17 cellular contexts compared by ENCODE assay signal in the genomic region with DNA sequence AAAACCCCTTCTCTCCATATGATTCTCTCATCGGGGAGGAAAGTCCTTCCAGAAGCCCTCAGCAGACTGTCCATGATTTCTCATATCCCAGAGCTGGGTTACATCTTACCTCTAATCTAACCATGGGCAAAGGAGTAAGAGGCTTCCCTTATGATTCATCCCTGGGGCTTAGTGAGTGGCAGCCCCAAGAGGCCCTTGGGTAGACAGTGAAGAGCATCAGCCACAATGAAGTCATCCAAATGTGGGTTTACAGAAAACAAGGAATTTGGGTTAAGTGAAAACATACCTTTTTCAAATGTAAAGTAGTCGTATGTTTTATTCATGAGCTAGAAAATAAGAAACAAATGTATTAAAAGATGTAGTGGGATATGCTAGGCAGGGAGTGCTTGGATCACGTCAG. TPM values are rescaled to one million over a fixed set of nuclear protein-coding genes. Genes with fewer than 3 reads are reported as not detected.
DNase-seq lines count a peak whose midpoint lies in the region; ATAC-seq, FAIRE-seq and TF ChIP-seq lines count a peak whose summit lies in the region.
"Had no signal": no experiment of that assay in that cellular context is flagged by ENCODE, and none has a peak within 500 bp of the region (broad histone marks: within the 10 kb centered on the region; RNA-seq: fewer than 3 reads in every experiment).

No MANE protein-coding gene starts in this region.

- CTCF ChIA-PET in K562 (lab: Yijun Ruan, JAX; ENCODE audit: low intra/inter-chr PET ratio) = no interaction called here

- in situ Hi-C loops in K562 (cut with MboI) (no loop called here), gastrocnemius medialis (cut with MboI; ENCODE audit: low sequenced_read_pairs in 4 of 4) (no loop called here)

- H3K79me2 ChIP-seq in K562 (ENCODE audit: control insufficient read depth, insufficient read depth, low read length) (no peaks in the 10 kb centered on the region), neural progenitor cell (ENCODE audit: low read depth) (no peaks in the 10 kb centered on the region)

- H3K4me1 ChIP-seq in K562 (replicated peaks in 1 of 2; ENCODE audit: control insufficient read depth in 2 of 2, insufficient read depth in 2 of 2, low read length in 2 of 2) (no peaks in the 10 kb centered on the region; a peak in 1 of 5 replicates), neural progenitor cell (peaks cover 7% of the 10 kb centered on the region), gastrocnemius medialis (no peaks in the 10 kb centered on the region)

- no peaks in the 10 kb centered on the region for H3K9me3 ChIP-seq in K562 (replicated peaks; ENCODE audit: control insufficient read depth, insufficient read depth, low read depth, low read length)
- H3K9me3 ChIP-seq in neural progenitor cell (ENCODE audit: low read depth) = no peaks in the 10 kb centered on the region
- H3K9me3 ChIP-seq in gastrocnemius medialis = no peaks in the 10 kb centered on the region

- H4K20me1 ChIP-seq in K562 (replicated peaks; ENCODE audit: control insufficient read depth, insufficient read depth, low read length) (no peaks in the 10 kb centered on the region), neural progenitor cell (ENCODE audit: low read depth) (no peaks in the 10 kb centered on the region)

- H3K4me3 ChIP-seq in K562 (no peak overlapping the region), neural progenitor cell (no peak overlapping the region), gastrocnemius medialis (no peak overlapping the region)
- H3K4me3 ChIP-seq: lung had no signal

- H3K36me3 Mint-ChIP-seq in neural progenitor cell = peaks cover 2% of the 10 kb centered on the region

- BruUV-seq in K562 (replicated peaks; lab: Mats Ljungman, UMichigan) = no TSS peak

- H3K9me1 ChIP-seq in K562 (ENCODE audit: control insufficient read depth, insufficient read depth, low read length) = no peaks in the 10 kb centered on the region

- peaks cover 13% of the 10 kb centered on the region for H3K4me1 Mint-ChIP-seq in neural progenitor cell

- POLR2A ChIA-PET in K562 (lab: Yijun Ruan, JAX) = no interaction called here

- H3K27ac ChIP-seq in K562 (ENCODE audit: extremely low read depth, low read depth, low read length) (no peak overlapping the region), neural progenitor cell (no peak overlapping the region), gastrocnemius medialis (no peak overlapping the region)
- H3K27ac ChIP-seq: VCaP had no signal

- ATAC-seq in K562 (no peak), gastrocnemius medialis (no peak), GM21717 (IDR thresholded peaks at IDR 0.05; ENCODE audit: unreplicated experiment) (no peak)
- ATAC-seq: Right ventricle myocardium inferior had no signal

- no peak overlapping the region for H3K9ac ChIP-seq in K562 (ENCODE audit: insufficient read depth in 1 of 2, low read depth in 2 of 2, low read length in 2 of 2)
- H3K9ac ChIP-seq in neural progenitor cell = no peak overlapping the region

- H3K36me3 ChIP-seq in K562 (ENCODE audit: control insufficient read depth, insufficient read depth, low read length) = no peaks in the 10 kb centered on the region
- no peaks in the 10 kb centered on the region for H3K36me3 ChIP-seq in neural progenitor cell
- no peaks in the 10 kb centered on the region for H3K36me3 ChIP-seq in gastrocnemius medialis

- H3F3A ChIP-seq in neural progenitor cell (ENCODE audit: low read depth) = no peaks in the 10 kb centered on the region

- peak overlapping the region; percentile 88 for H3K27ac Mint-ChIP-seq in neural progenitor cell
- H3K27ac Mint-ChIP-seq: activated T-helper 2 cell treated with anti-CD3 and anti-CD28 coated beads, Interferon-gamma antibody, Interleukin-2, Interleukin-4, amounts not matched to agents 10 μg/mL and 5 μg/mL and 100 μg/mL, durations not matched to agents 14 hours and 24 hours and 36 hours; dendritic cell treated with granulocyte-macrophage colony-stimulating factor and Interleukin-4, amounts not matched to agents 40 ng/mL and 50 ng/mL, for 4 days; stimulated activated naive CD8-positive, alpha-beta T cell treated with anti-CD3 and anti-CD28 coated beads, Interleukin-15, Interleukin-2, amounts not matched to agents 100 ng/mL and 50 ng/mL, for 24 hours had no signal

- H3K4me2 ChIP-seq in K562 (ENCODE audit: insufficient read depth, low read length) = no peak overlapping the region
- H3K4me2 ChIP-seq in neural progenitor cell = no peak overlapping the region

- no peak for FAIRE-seq in K562 (lab: Jason Lieb, UNC)

- 2% methylated on average over 3 of the region's 3 CpGs for WGBS in K562 (ENCODE audit: insufficient coverage, low coverage, missing lambda C conversion rate)

- no peak for TF ChIP-seq EP300 in K562 (IDR thresholded peaks at IDR 0.05; ENCODE audit: low read length)

- TF ChIP-seq CTCF in K562 (IDR thresholded peaks at IDR 0.05 in 2 of 3, conservative IDR thresholded peaks at IDR 0.05 in 1 of 3; ENCODE audit: insufficient read depth in 2 of 3, low read depth in 1 of 3, low read length in 3 of 3) = no peak
- no peak for TF ChIP-seq CTCF in neural progenitor cell (IDR thresholded peaks at IDR 0.05)
- TF ChIP-seq CTCF in gastrocnemius medialis (IDR thresholded peaks at IDR 0.05 in 4 of 5, conservative IDR thresholded peaks at IDR 0.05 in 1 of 5) = no peak

- H3K4me3 Mint-ChIP-seq in neural progenitor cell = no peak overlapping the region
- H3K4me3 Mint-ChIP-seq: dendritic cell treated with granulocyte-macrophage colony-stimulating factor and Interleukin-4, amounts not matched to agents 40 ng/mL and 50 ng/mL, for 4 days; stimulated activated naive CD8-positive, alpha-beta T cell treated with anti-CD3 and anti-CD28 coated beads, Interleukin-15, Interleukin-2, amounts not matched to agents 100 ng/mL and 50 ng/mL, for 24 hours had no signal

- no peak for TF ChIP-seq RAD21 in K562 (CRISPR knock-in tag; conservative IDR thresholded peaks at IDR 0.05 in 1 of 2, IDR thresholded peaks at IDR 0.05 in 1 of 2)

- peaks cover 13% of the 10 kb centered on the region for H3K9me3 Mint-ChIP-seq in neural progenitor cell
- H3K9me3 Mint-ChIP-seq: dendritic cell treated with granulocyte-macrophage colony-stimulating factor and Interleukin-4, amounts not matched to agents 40 ng/mL and 50 ng/mL, for 4 days; stimulated activated naive CD8-positive, alpha-beta T cell treated with anti-CD3 and anti-CD28 coated beads, Interleukin-15, Interleukin-2, amounts not matched to agents 100 ng/mL and 50 ng/mL, for 24 hours had no signal

- no peak overlapping the region for H2AFZ ChIP-seq in K562 (ENCODE audit: low read depth, low read length)
- H2AFZ ChIP-seq in neural progenitor cell (replicated peaks) = no peak overlapping the region

- H3K27me3 Mint-ChIP-seq in neural progenitor cell (ENCODE audit: insufficient read depth, low read depth) = peaks cover 3% of the 10 kb centered on the region
- H3K27me3 Mint-ChIP-seq: stimulated activated naive CD8-positive, alpha-beta T cell treated with anti-CD3 and anti-CD28 coated beads, Interleukin-15, Interleukin-2, amounts not matched to agents 100 ng/mL and 50 ng/mL, for 24 hours had no signal

- intact Hi-C loops in K562 (cut with micrococcal nuclease) (no loop called here), gastrocnemius medialis (cut with DNase I; ENCODE audit: low total_unique reads) (no loop called here)

- DNase-seq in ELR (ENCODE audit: low read depth) = peak; percentile 80
- DNase-seq in M059J (ENCODE audit: low read depth) = peak; percentile 87
- no peak for DNase-seq in K562 (ENCODE audit: extremely low read depth in 1 of 4, low spot score in 3 of 4)
- no peak for DNase-seq in neural progenitor cell (ENCODE audit: low spot score)
- DNase-seq in gastrocnemius medialis = no peak
- DNase-seq in DMS 273 (lab: John Stamatoyannopoulos, UW; ENCODE audit: unreplicated experiment) = no peak
- DNase-seq: glutamatergic neuron, MM.1S, NCI-H510A treated with DMSO at 0.1 percent for 48 hours, posterior cingulate gyrus had no signal

- TF ChIP-seq POLR2A in K562 (conservative IDR thresholded peaks at IDR 0.05) (no peak), gastrocnemius medialis (IDR thresholded peaks at IDR 0.05) (no peak)

- H3K27me3 ChIP-seq in K562 (ENCODE audit: control insufficient read depth in 2 of 2, insufficient read depth in 2 of 2, low read length in 2 of 2) = peaks cover 2 to 8% of the 10 kb centered on the region in 2 experiments; a peak in 3 of 5 replicates
- H3K27me3 ChIP-seq in neural progenitor cell = no peaks in the 10 kb centered on the region
- H3K27me3 ChIP-seq in gastrocnemius medialis = no peaks in the 10 kb centered on the region

TF ChIP-seq in K562, 482 proteins besides CTCF, POLR2A, EP300 and RAD21 (continues in another document):
- TF ChIP-seq, protein P1, sequence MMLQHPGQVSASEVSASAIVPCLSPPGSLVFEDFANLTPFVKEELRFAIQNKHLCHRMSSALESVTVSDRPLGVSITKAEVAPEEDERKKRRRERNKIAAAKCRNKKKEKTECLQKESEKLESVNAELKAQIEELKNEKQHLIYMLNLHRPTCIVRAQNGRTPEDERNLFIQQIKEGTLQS (IDR thresholded peaks at IDR 0.05) = peak; percentile 24; the same call in 1 of the 2 replicates
- TF ChIP-seq, protein P1 (CRISPR knock-in tag; conservative IDR thresholded peaks at IDR 0.05) = no peak

RNA-seq across cellular contexts. Expression of gene ELK3, which starts 54.1 kb away (rescaled TPM):
- total RNA-seq in M059J (2014; rRNA removed; shearing (Covaris generic)) = 20.9 and 34.9 TPM in 2 replicates
- total RNA-seq in K562 (2011; cell fraction: chromatin; rRNA removed; ENCODE audit: low replicate concordance) = 2.0 and 2.1 TPM in 2 replicates
- 0.79 and 1.0 TPM in 2 replicates for total RNA-seq in K562 (2011; cell fraction: nucleolus; rRNA removed)
- total RNA-seq in K562 (2011; cell fraction: nucleoplasm; rRNA removed) = 1.1 and 1.7 TPM in 2 replicates
- total RNA-seq in K562 (2014; rRNA removed) (2.0 and 3.3 TPM in 2 replicates), K562 (2014; rRNA removed; fragmentation: Illumina TruSeq; extraction: Trizol) (3.2 TPM in 2 replicates), K562 (2015; rRNA removed; fragmentation: Illumina TruSeq; extraction: Trizol) (2.9 and 3.8 TPM in 2 replicates), K562 (2021) (5.5 and 6.3 TPM in 2 replicates), neural progenitor cell (ENCODE audit: low replicate concordance) (4.8 and 5.0 TPM in 2 replicates), gastrocnemius medialis (1 to 10 TPM; 3.7 to 6.6 (median 4.9) TPM)
- polyA plus RNA-seq in K562 (2011; rRNA removed) (0.70 and 1.5 TPM in 2 replicates), K562 (2014; fragmentation: Illumina TruSeq; extraction: Trizol) (4.7 and 5.1 TPM in 2 replicates), K562 (2014; fragmentation: Nextera tagmentation; extraction: Ambion mirVana) (1 to 10 TPM; 1.6 to 1.7 TPM), K562 (2014; rRNA removed) (2.9 and 3.1 TPM in 2 replicates)
- polyA plus RNA-seq in K562 (2011; cell fraction: cytosol; rRNA removed) = 0.80 and 2.0 TPM in 2 replicates
- 0.25 and 1.3 TPM in 2 replicates for polyA plus RNA-seq in K562 (2011; cell fraction: nucleus; rRNA removed)
- 4.1 and 5.0 TPM in 2 replicates for polyA plus RNA-seq in K562 (2012)
- 0.75 and 1.1 TPM in 2 replicates for polyA minus RNA-seq in K562 (2011; rRNA and poly(A)+ RNA removed)
- polyA minus RNA-seq in K562 (2011; cell fraction: cytosol; rRNA and poly(A)+ RNA removed) = 1.5 and 2.0 TPM in 2 replicates
- polyA minus RNA-seq in K562 (2011; cell fraction: nucleus; rRNA and poly(A)+ RNA removed) = 0.67 and 0.81 TPM in 2 replicates

Comparison
In these comparisons a context has a peak if more than half of its experiments do, and no peak if none do; other contexts are left out.
1. DNase-seq: peak in ELR (single experiment) and M059J (single experiment); none in K562 (0 of 4), neural progenitor cell (single experiment), gastrocnemius medialis (0 of 2) and DMS 273 (single experiment).